Comparison of ENCODE assay signal across 8 cellular contexts in the genomic region with DNA sequence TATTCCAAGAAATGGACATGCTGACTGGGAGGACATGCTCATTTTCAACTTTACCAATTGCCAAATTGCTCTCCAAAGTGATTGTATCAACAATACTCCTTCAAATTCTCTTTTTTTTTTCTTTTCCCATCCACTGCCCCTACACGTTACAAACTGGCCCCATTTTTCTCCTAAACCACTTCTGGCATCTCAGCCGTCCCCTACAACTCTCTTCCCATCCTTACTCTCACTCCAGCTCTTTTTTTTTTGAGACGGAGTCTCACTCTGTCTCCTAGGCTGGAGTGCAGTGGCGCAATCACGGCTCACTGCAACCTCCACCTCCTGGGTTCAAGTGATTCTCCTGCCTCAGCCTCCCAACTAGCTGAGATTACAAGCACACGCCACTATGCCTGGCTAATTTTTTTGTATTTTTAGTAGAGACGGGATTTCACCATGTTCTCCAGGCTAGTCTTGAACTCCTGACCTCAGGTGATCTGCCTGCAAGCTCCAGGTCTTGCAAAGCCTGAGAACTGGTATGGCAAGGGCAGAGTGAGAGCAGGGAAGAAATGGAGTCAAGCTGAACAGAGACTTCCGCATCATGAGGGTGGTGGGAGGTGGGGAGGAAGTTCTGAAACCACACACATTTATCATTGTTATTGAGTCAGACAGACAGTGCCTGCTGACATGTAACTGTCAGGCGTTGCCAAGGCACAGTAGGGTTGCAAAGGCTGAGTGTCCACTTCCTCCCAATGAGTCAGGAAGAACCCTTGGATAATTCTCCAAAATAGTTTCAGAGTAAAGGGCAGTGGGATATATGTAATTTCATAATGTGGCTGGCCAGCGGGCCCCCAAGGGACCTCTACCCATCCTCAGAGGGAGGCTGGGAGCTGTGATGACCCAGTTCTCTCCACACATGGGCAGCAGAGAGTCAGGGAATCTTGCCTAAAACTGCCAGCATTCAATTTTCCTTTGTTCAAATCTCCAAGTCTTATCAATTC. TPM values are rescaled to one million over a fixed set of nuclear protein-coding genes. Genes with fewer than 3 reads are reported as not detected.
DNase-seq lines count a peak whose midpoint lies in the region; ATAC-seq and TF ChIP-seq lines count a peak whose summit lies in the region.

No MANE protein-coding gene starts in this region.

- H3K9me3 Mint-ChIP-seq in neural progenitor cell = no peaks in the 10 kb centered on the region

- H3K9ac ChIP-seq in MM.1S (ENCODE audit: low read length) (no peak overlapping the region), neural progenitor cell (no peak overlapping the region)

- H3K36me3 Mint-ChIP-seq in neural progenitor cell = no peaks in the 10 kb centered on the region

- H2AFZ ChIP-seq in MM.1S (ENCODE audit: low read length) = peak overlapping the region; percentile 35; the same call in 1 of the 2 replicates
- no peak overlapping the region for H2AFZ ChIP-seq in neural progenitor cell (replicated peaks)

- H3K79me2 ChIP-seq in MM.1S (ENCODE audit: low read length) = no peaks in the 10 kb centered on the region
- no peaks in the 10 kb centered on the region for H3K79me2 ChIP-seq in neural progenitor cell (ENCODE audit: low read depth)

- H3K36me3 ChIP-seq in MM.1S (replicated peaks; ENCODE audit: insufficient read depth, low read length) (no peaks in the 10 kb centered on the region), neural progenitor cell (no peaks in the 10 kb centered on the region)

- H3F3A ChIP-seq in MM.1S (ENCODE audit: insufficient read depth, low read length) (peaks cover 6% of the 10 kb centered on the region), neural progenitor cell (ENCODE audit: low read depth) (peaks cover 7% of the 10 kb centered on the region)

- peak overlapping the region; percentile 16; the same call in 1 of the 2 replicates for H3K4me2 ChIP-seq in MM.1S (ENCODE audit: low read depth, low read length)
- H3K4me2 ChIP-seq in neural progenitor cell = no peak overlapping the region

- peaks cover 11% of the 10 kb centered on the region for H3K27me3 Mint-ChIP-seq in neural progenitor cell (ENCODE audit: insufficient read depth, low read depth)

- H3K4me3 ChIP-seq in MM.1S (ENCODE audit: low read length) (no peak overlapping the region), neural progenitor cell (no peak overlapping the region)

- no peaks in the 10 kb centered on the region for H3K27me3 ChIP-seq in MM.1S (replicated peaks; ENCODE audit: insufficient read depth, low read length)
- H3K27me3 ChIP-seq in neural progenitor cell = no peaks in the 10 kb centered on the region

- TF ChIP-seq CTCF in MM.1S (IDR thresholded peaks at IDR 0.05; ENCODE audit: low read length) = peak; percentile 37
- peak; percentile 31 for TF ChIP-seq CTCF in neural progenitor cell (IDR thresholded peaks at IDR 0.05)

- H3K4me1 Mint-ChIP-seq in neural progenitor cell = peaks cover 6% of the 10 kb centered on the region

- H3K27ac Mint-ChIP-seq in neural progenitor cell = peak overlapping the region; percentile 11

- H3K9me2 ChIP-seq in MM.1S (replicated peaks; ENCODE audit: insufficient read depth, low read length) = no peaks in the 10 kb centered on the region

- H3K9me3 ChIP-seq in MM.1S (replicated peaks; ENCODE audit: insufficient read depth, low read length) (no peaks in the 10 kb centered on the region), neural progenitor cell (ENCODE audit: low read depth) (no peaks in the 10 kb centered on the region)

- peaks cover 8% of the 10 kb centered on the region for H3K4me1 ChIP-seq in MM.1S (ENCODE audit: low read length)
- H3K4me1 ChIP-seq in neural progenitor cell = no peaks in the 10 kb centered on the region

- no peak overlapping the region for H3K4me3 Mint-ChIP-seq in neural progenitor cell

- H4K20me1 ChIP-seq in MM.1S (ENCODE audit: insufficient read depth, low read length) (no peaks in the 10 kb centered on the region), neural progenitor cell (ENCODE audit: low read depth) (no peaks in the 10 kb centered on the region)

- H3K27ac ChIP-seq in MM.1S (ENCODE audit: low read length) (no peak overlapping the region; the same call in 1 of the 2 replicates), neural progenitor cell (no peak overlapping the region)

- ATAC-seq in GM21390 (IDR thresholded peaks at IDR 0.05; ENCODE audit: unreplicated experiment) = no peak

- peak; percentile 61 for DNase-seq in activated gamma-delta T cell treated with Interleukin-2 at 50 U/mL for 16 hours
- DNase-seq in activated gamma-delta T cell (lab: John Stamatoyannopoulos, UW) = no peak
- DNase-seq in MM.1S = peak; percentile 27
- DNase-seq in activated CD4-positive, alpha-beta T cell treated with anti-CD3 and anti-CD28 coated beads for 24 hours (ENCODE audit: low read depth in 2 of 2) = peak; percentile 31 to 47
- DNase-seq in effector CD4-positive, alpha-beta T cell = peak; percentile 40
- DNase-seq in neural progenitor cell (ENCODE audit: low spot score) = no peak
- DNase-seq in NCI-H82 (lab: John Stamatoyannopoulos, UW) = no peak

RNA-seq across cellular contexts. Expression of a gene that starts 17.4 kb away (rescaled TPM):
- total RNA-seq in neural progenitor cell (ENCODE audit: low replicate concordance) = not detected in 2 replicates

RNA-seq across cellular contexts. Expression of a gene that starts 33.6 kb away (rescaled TPM):
- total RNA-seq in neural progenitor cell (ENCODE audit: low replicate concordance) = 267 and 348 TPM in 2 replicates

RNA-seq across cellular contexts. Expression of a gene that starts 42.0 kb away (rescaled TPM):
- total RNA-seq in neural progenitor cell (ENCODE audit: low replicate concordance) = not detected in 2 replicates

Comparison
In these comparisons a context has a peak if more than half of its experiments do, and no peak if none do; other contexts are left out.
1. DNase-seq: peak in activated gamma-delta T cell treated with Interleukin-2 at 50 U/mL for 16 hours (single experiment), MM.1S (single experiment), activated CD4-positive, alpha-beta T cell treated with anti-CD3 and anti-CD28 coated beads for 24 hours (2 of 2) and effector CD4-positive, alpha-beta T cell (single experiment); none in activated gamma-delta T cell (single experiment), neural progenitor cell (single experiment) and NCI-H82 (single experiment).